ENCODE assay signal across 14 cellular contexts in the genomic region with DNA sequence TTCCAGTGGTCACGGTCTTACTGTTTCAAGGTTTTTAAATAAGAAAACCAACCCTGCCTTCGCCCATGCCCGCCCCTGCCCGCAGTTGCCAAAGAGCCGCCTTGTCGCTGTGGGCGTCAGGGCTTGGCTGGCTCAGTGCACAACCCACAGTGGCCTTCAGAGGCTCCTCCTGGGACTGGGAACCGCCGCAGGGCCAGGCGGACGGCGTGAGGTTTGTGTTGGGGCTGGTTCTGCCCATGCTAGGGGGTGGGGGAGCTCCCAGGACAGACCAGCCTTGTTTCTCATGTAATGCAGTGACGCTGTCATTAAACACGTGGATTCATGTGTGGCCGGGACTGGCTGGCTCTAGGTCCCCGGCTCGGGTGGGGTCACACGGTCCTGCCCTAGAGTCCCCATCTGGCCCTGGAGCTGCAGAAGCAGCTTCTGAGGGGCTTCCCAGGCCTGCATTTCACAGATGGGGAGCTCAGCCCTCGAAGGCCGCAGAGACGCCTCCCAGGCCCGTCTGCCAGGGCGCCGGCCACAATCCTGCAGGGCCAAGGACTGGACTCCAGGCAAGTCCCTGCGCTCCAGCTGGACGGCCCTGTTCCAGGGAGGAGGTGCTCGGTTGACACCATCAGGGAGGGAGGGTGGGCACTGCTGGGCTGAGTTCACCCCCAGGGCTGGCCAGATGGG. TPM values are rescaled to one million over a fixed set of nuclear protein-coding genes. Genes with fewer than 3 reads are reported as not detected.
DNase-seq lines count a peak whose midpoint lies in the region; ATAC-seq and TF ChIP-seq lines count a peak whose summit lies in the region.
"Had no signal": no experiment of that assay in that cellular context is flagged by ENCODE, and none has a peak within 500 bp of the region (broad histone marks: within the 10 kb centered on the region; RNA-seq: fewer than 3 reads in every experiment).

No MANE protein-coding gene starts in this region.

- no TSS peak for BruUV-seq in Caco-2 (replicated peaks; lab: Mats Ljungman, UMichigan)
- no TSS peak for BruUV-seq in PC-9 (replicated peaks; lab: Mats Ljungman, UMichigan)

- no peaks in the 10 kb centered on the region for H3K4me1 Mint-ChIP-seq in Caco-2 (ENCODE audit: low read depth, unreplicated experiment)

- H3K36me3 Mint-ChIP-seq in Caco-2 (ENCODE audit: insufficient read depth, unreplicated experiment), result peaks cover 59% of the 10 kb centered on the region
- H3K36me3 Mint-ChIP-seq: natural killer cell treated with Interleukin-12 subunit alpha and Interleukin-12 subunit beta and Interleukin-15 and Interleukin-18, amount 100 ng/mL, for 72 hours had no signal

- H3K27ac ChIP-seq in body of pancreas, result no peak overlapping the region
- H3K27ac ChIP-seq in right atrium auricular region, result peak overlapping the region; percentile 33 to 40
- peak overlapping the region in 3 of 4 donors; percentile 52 to 66 (median 57) for H3K27ac ChIP-seq in sigmoid colon
- no peak overlapping the region for H3K27ac ChIP-seq in PC-9

- no peak for TF ChIP-seq CTCF in Caco-2 (IDR thresholded peaks at IDR 0.05; ENCODE audit: insufficient read depth in 1 of 2, low read depth in 1 of 2, low read length in 1 of 2, severe bottlenecking in 1 of 2, unreplicated experiment in 1 of 2)
- no peak for TF ChIP-seq CTCF in body of pancreas (IDR thresholded peaks at IDR 0.05)
- TF ChIP-seq CTCF in right atrium auricular region (IDR thresholded peaks at IDR 0.05), result no peak
- no peak for TF ChIP-seq CTCF in sigmoid colon (IDR thresholded peaks at IDR 0.05)
- TF ChIP-seq CTCF in PC-9 (conservative IDR thresholded peaks at IDR 0.05), result no peak

- CTCF ChIA-PET in Caco-2 (lab: Charles Lee), result interaction anchor here (1.6 kb wide), 1 partner anchor 9 kb away, joined by 5 read pairs; no protein-coding TSS in a partner anchor
- CTCF ChIA-PET in PC-9 (lab: Charles Lee), result no interaction called here

- no peaks in the 10 kb centered on the region; the same call in 1 of the 2 replicates for H4K20me1 ChIP-seq in PC-9 (ENCODE audit: insufficient read depth)

- TF ChIP-seq POLR2A in body of pancreas (IDR thresholded peaks at IDR 0.05) (no peak), sigmoid colon (IDR thresholded peaks at IDR 0.05) (no peak)

- no peak overlapping the region for H3K4me3 ChIP-seq in Caco-2 (ENCODE audit: low read depth, low read length)
- no peak overlapping the region for H3K4me3 ChIP-seq in body of pancreas
- H3K4me3 ChIP-seq in right atrium auricular region, result no peak overlapping the region
- peak overlapping the region in 1 of 4 donors; percentile 11 for H3K4me3 ChIP-seq in sigmoid colon
- H3K4me3 ChIP-seq in PC-9, result no peak overlapping the region

- H3K36me3 ChIP-seq in Caco-2 (ENCODE audit: control insufficient read depth, insufficient read depth, low read length) (no peaks in the 10 kb centered on the region), body of pancreas (replicated peaks in 1 of 2; ENCODE audit: insufficient read depth in 1 of 2, low read depth in 2 of 2) (peaks cover 0 to 17% of the 10 kb centered on the region in 2 donors), right atrium auricular region (peaks cover 42% of the 10 kb centered on the region), sigmoid colon (peaks cover 18 to 54% (median 36%) of the 10 kb centered on the region in 4 donors), PC-9 (ENCODE audit: low read depth) (no peaks in the 10 kb centered on the region)

- TF ChIP-seq EP300 in sigmoid colon (IDR thresholded peaks at IDR 0.05), result no peak

- H3K4me1 ChIP-seq in Caco-2 (no peaks in the 10 kb centered on the region), body of pancreas (no peaks in the 10 kb centered on the region), right atrium auricular region (peaks cover 0 to 6% of the 10 kb centered on the region in 2 donors), sigmoid colon (peaks cover 0 to 6% (median 2%) of the 10 kb centered on the region in 4 donors), PC-9 (replicated peaks; ENCODE audit: insufficient read depth) (no peaks in the 10 kb centered on the region)

- H2AFZ ChIP-seq in PC-9, result no peak overlapping the region

- no peaks in the 10 kb centered on the region for H3F3A ChIP-seq in PC-9 (ENCODE audit: insufficient read depth, low read depth)

- H3K79me2 ChIP-seq in PC-9 (ENCODE audit: low read depth), result no peaks in the 10 kb centered on the region

- H3K4me2 ChIP-seq in PC-9, result no peak overlapping the region

- H3K9me3 Mint-ChIP-seq in Caco-2 (ENCODE audit: unreplicated experiment), result no peaks in the 10 kb centered on the region
- H3K9me3 Mint-ChIP-seq: CD4-positive, alpha-beta T cell; natural killer cell treated with Interleukin-12 subunit alpha and Interleukin-12 subunit beta and Interleukin-15 and Interleukin-18, amount 100 ng/mL, for 72 hours had no signal

- POLR2A ChIA-PET in Caco-2 (lab: Charles Lee) (no interaction called here), PC-9 (lab: Charles Lee; ENCODE audit: unreplicated experiment) (no interaction called here)

- H3K9me3 ChIP-seq in Caco-2 (no peaks in the 10 kb centered on the region), body of pancreas (no peaks in the 10 kb centered on the region), right atrium auricular region (no peaks in the 10 kb centered on the region), sigmoid colon (no peaks in the 10 kb centered on the region), PC-9 (ENCODE audit: insufficient read depth, low read depth) (no peaks in the 10 kb centered on the region)

- H3K9me2 ChIP-seq in PC-9 (ENCODE audit: insufficient read depth), result no peaks in the 10 kb centered on the region

- no peak for DNase-seq in Caco-2
- DNase-seq in body of pancreas, result no peak
- peak; percentile 65 for DNase-seq in right atrium auricular region (ENCODE audit: low spot score)
- DNase-seq in sigmoid colon, result no peak
- DNase-seq in PC-9, result no peak
- DNase-seq in DMS153 (lab: John Stamatoyannopoulos, UW), result no peak
- no peak for DNase-seq in NCI-H2171 treated with DMSO at 0.1 percent for 48 hours (lab: John Stamatoyannopoulos, UW)
- DNase-seq: activated CD8-positive, alpha-beta memory T cell treated with anti-CD3 and anti-CD28 coated beads, Interleukin-2, amount 50 U/mL, for 4 hours; NCI-H446; stimulated activated CD8-positive, alpha-beta memory T cell treated with anti-CD3 and anti-CD28 coated beads, Interleukin-4, amount 100 ng/mL, for 48 hours had no signal

- H3K27me3 Mint-ChIP-seq in Caco-2 (ENCODE audit: insufficient read depth, unreplicated experiment), result no peaks in the 10 kb centered on the region
- H3K27me3 Mint-ChIP-seq: CD4-positive, alpha-beta T cell; natural killer cell treated with Interleukin-12 subunit alpha and Interleukin-12 subunit beta and Interleukin-15 and Interleukin-18, amount 100 ng/mL, for 72 hours had no signal

- intact Hi-C loops in Caco-2 (cut with micrococcal nuclease; ENCODE audit: unreplicated experiment) (no loop called here), body of pancreas (cut with DNase I) (no loop called here), sigmoid colon (cut with DNase I) (no loop called here), PC-9 (cut with micrococcal nuclease; ENCODE audit: unreplicated experiment) (no loop called here)

- H3K27me3 ChIP-seq in Caco-2 (replicated peaks; ENCODE audit: control insufficient read depth, insufficient read depth, low read length), result no peaks in the 10 kb centered on the region
- no peaks in the 10 kb centered on the region for H3K27me3 ChIP-seq in body of pancreas
- H3K27me3 ChIP-seq in right atrium auricular region, result no peaks in the 10 kb centered on the region
- no peaks in the 10 kb centered on the region for H3K27me3 ChIP-seq in sigmoid colon
- no peaks in the 10 kb centered on the region for H3K27me3 ChIP-seq in PC-9 (ENCODE audit: insufficient read depth, low read depth)

- no peak overlapping the region for H3K4me3 Mint-ChIP-seq in Caco-2 (ENCODE audit: unreplicated experiment)
- H3K4me3 Mint-ChIP-seq: CD4-positive, alpha-beta T cell; natural killer cell treated with Interleukin-12 subunit alpha and Interleukin-12 subunit beta and Interleukin-15 and Interleukin-18, amount 100 ng/mL, for 72 hours had no signal

- peak overlapping the region; percentile 56 for H3K27ac Mint-ChIP-seq in Caco-2 (ENCODE audit: unreplicated experiment)
- H3K27ac Mint-ChIP-seq: CD4-positive, alpha-beta T cell; natural killer cell treated with Interleukin-12 subunit alpha and Interleukin-12 subunit beta and Interleukin-15 and Interleukin-18, amount 100 ng/mL, for 72 hours had no signal

- WGBS in body of pancreas, 2 donors, result 73 to 76% methylated on average over 9 to 27 of the region's 27 CpGs
- 86 to 90% methylated on average over 27 of the region's 27 CpGs for whole genome bisulfite sequencing in sigmoid colon, 2 donors

- ATAC-seq in body of pancreas, result peak; percentile 10
- ATAC-seq in HG03139 (IDR thresholded peaks at IDR 0.05; ENCODE audit: unreplicated experiment), result no peak
- ATAC-seq: natural killer cell treated with Interleukin-12 subunit alpha and Interleukin-12 subunit beta and Interleukin-15 and Interleukin-18, amount 100 ng/mL, for 72 hours had no signal

RNA-seq across cellular contexts. Expression of a gene that starts 2.4 kb away (rescaled TPM):
- total RNA-seq in Caco-2 (2022) (1.5 and 1.9 TPM in 2 replicates), body of pancreas (1 to 10 TPM in 1 of 2 donors, not detected in 1; 1.3 TPM), right atrium auricular region (not detected), sigmoid colon (1 to 10 TPM in 1 of 4 donors, not detected in 3; 1.4 TPM), PC-9 (2021) (4.7 and 4.9 TPM in 2 replicates)
- 1 to 10 TPM in 1 of 3 donors, not detected in 2; 1.5 TPM for polyA plus RNA-seq in sigmoid colon
- total RNA-seq: epithelial cell of proximal tubule had no signal

RNA-seq across cellular contexts. Expression of a gene that starts 20.8 kb away (rescaled TPM):
- 60.6 and 61.7 TPM in 2 replicates for total RNA-seq in Caco-2 (2022)
- total RNA-seq in body of pancreas, result 10 to 100 TPM; 64.3 to 78.8 TPM
- 10 to 100 TPM; 15.8 to 35.4 TPM for total RNA-seq in right atrium auricular region
- total RNA-seq in sigmoid colon, result 10 to 100 TPM; 13.7 to 36.0 (median 22.6) TPM
- polyA plus RNA-seq in sigmoid colon, result 10 to 100 TPM in 1 of 3 donors, 1 to 10 TPM in 2; 2.4 to 53.5 (median 8.6) TPM
- 62.0 and 70.0 TPM in 2 replicates for total RNA-seq in PC-9 (2021)

RNA-seq across cellular contexts. Expression of a gene that starts 30.5 kb away (rescaled TPM):
- total RNA-seq in Caco-2 (2022) (58.1 and 59.1 TPM in 2 replicates), body of pancreas (10 to 100 TPM; 16.6 to 20.1 TPM), right atrium auricular region (10 to 100 TPM; 20.6 to 21.7 TPM), sigmoid colon (10 to 100 TPM; 11.8 to 44.6 (median 20.5) TPM), PC-9 (2021) (57.0 and 60.4 TPM in 2 replicates)
- 10 to 100 TPM; 11.4 to 33.3 (median 13.9) TPM for polyA plus RNA-seq in sigmoid colon

RNA-seq across cellular contexts. Expression of a gene that starts 36.1 kb away (rescaled TPM):
- total RNA-seq in Caco-2 (2022) (17.4 and 18.3 TPM in 2 replicates), body of pancreas (10 to 100 TPM in 1 of 2 donors, 1 to 10 TPM in 1; 9.3 to 17.5 TPM), right atrium auricular region (10 to 100 TPM; 14.1 to 18.4 TPM), sigmoid colon (10 to 100 TPM; 11.7 to 18.1 (median 17.0) TPM), PC-9 (2021) (7.7 and 11.7 TPM in 2 replicates)
- polyA plus RNA-seq in sigmoid colon, result 10 to 100 TPM in 1 of 3 donors, 1 to 10 TPM in 2; 7.2 to 22.5 (median 7.2) TPM

RNA-seq across cellular contexts. Expression of a gene that starts 36.2 kb away (rescaled TPM):
- 33.9 and 34.5 TPM in 2 replicates for total RNA-seq in Caco-2 (2022)
- total RNA-seq in body of pancreas, result 10 to 100 TPM; 66.7 to 91.0 TPM
- 10 to 100 TPM; 51.8 to 52.5 TPM for total RNA-seq in right atrium auricular region
- total RNA-seq in sigmoid colon, result 100 to 1,000 TPM; 105 to 148 (median 120) TPM
- polyA plus RNA-seq in sigmoid colon, result 10 to 100 TPM; 61.3 to 85.9 (median 78.2) TPM
- total RNA-seq in PC-9 (2021), result 115 and 136 TPM in 2 replicates

Comparison
In these comparisons a context has a peak if more than half of its experiments do, and no peak if none do; other contexts are left out.
1. H3K27ac ChIP-seq: peak in right atrium auricular region (2 of 2) and sigmoid colon (3 of 4); none in body of pancreas (0 of 4) and PC-9 (single experiment).